ENCODE assay signal across 8 cellular contexts in genomic region chr2:86337235-86338099, GRCh38. TPM values are rescaled to one million over a fixed set of nuclear protein-coding genes. Genes with fewer than 3 reads are reported as not detected.
DNase-seq lines count a peak whose midpoint lies in the region; ATAC-seq, FAIRE-seq and TF ChIP-seq lines count a peak whose summit lies in the region.

Gene REEP1 (minus strand): TSS chr2:86337626. CDS start chr2:86337510, 116 bp downstream.

- H3K9me3 ChIP-seq in RWPE2 (ENCODE audit: severe bottlenecking) (peaks cover 3% of the 10 kb centered on the region), colonic mucosa (no peaks in the 10 kb centered on the region), stomach smooth muscle (ENCODE audit: control insufficient read depth in 2 of 2, low read length in 2 of 2) (no peaks in the 10 kb centered on the region)

- FAIRE-seq in GM12891 (lab: Jason Lieb, UNC), result peak; percentile 80

- no peaks in the 10 kb centered on the region for H3K79me2 ChIP-seq in ACC112 (ENCODE audit: control insufficient read depth, insufficient read depth, low read length, unreplicated experiment)

- WGBS in lower leg skin, 2 donors, result 0 to 1% methylated on average over 51 to 62 of the region's 102 CpGs

- ATAC-seq in RWPE2 (ENCODE audit: low read depth) (peak; percentile 73), HG03280 (IDR thresholded peaks at IDR 0.05; ENCODE audit: unreplicated experiment) (no peak)

- peak within 1 kb of the TSS; percentile 39 for H2AFZ ChIP-seq in ACC112 (ENCODE audit: low read length, unreplicated experiment)

- DNase-seq in GM12891 (ENCODE audit: insufficient read length, low spot score) (peak; percentile 53), RWPE2 (ENCODE audit: low spot score) (no peak), colonic mucosa (no peak), lower leg skin (ENCODE audit: low spot score in 2 of 2) (peak in 1 of 2 donors; percentile 39), SHP77 treated with DMSO at 0.1 percent for 48 hours (lab: John Stamatoyannopoulos, UW) (no peak)

- H3K4me1 ChIP-seq in ACC112 (ENCODE audit: control insufficient read depth, insufficient read depth, low read length, unreplicated experiment) (no peaks in the 10 kb centered on the region), RWPE2 (ENCODE audit: insufficient read depth, poor library complexity, severe bottlenecking) (no peaks in the 10 kb centered on the region), colonic mucosa (no peaks in the 10 kb centered on the region), stomach smooth muscle (ENCODE audit: control insufficient read depth, insufficient read depth, low read length) (peaks cover 35% of the 10 kb centered on the region)

- H3K4me3 ChIP-seq in ACC112 (ENCODE audit: low read depth, low read length) (peak within 1 kb of the TSS; percentile 63), RWPE2 (ENCODE audit: severe bottlenecking) (peak within 1 kb of the TSS; percentile 34), colonic mucosa (peak within 1 kb of the TSS; percentile 40), lower leg skin (ENCODE audit: low read depth, poor library complexity, severe bottlenecking) (peak within 1 kb of the TSS; percentile 37), stomach smooth muscle (ENCODE audit: low read length in 2 of 2) (peak within 1 kb of the TSS; percentile 37 to 78)

- TF ChIP-seq CTCF in RWPE2 (IDR thresholded peaks at IDR 0.05; ENCODE audit: poor library complexity, severe bottlenecking), result no peak
- no peak for TF ChIP-seq CTCF in colonic mucosa (IDR thresholded peaks at IDR 0.05)
- no peak for TF ChIP-seq CTCF in lower leg skin (IDR thresholded peaks at IDR 0.05)

- H3K9ac ChIP-seq in colonic mucosa (ENCODE audit: low read depth in 2 of 2, low read length in 2 of 2), result peak within 1 kb of the TSS in 1 of 2 donors; percentile 44
- peak within 1 kb of the TSS; percentile 0 to 51 for H3K9ac ChIP-seq in stomach smooth muscle (ENCODE audit: low read length in 2 of 2)

- intact Hi-C loops in colonic mucosa (cut with DNase I) (no loop called here), lower leg skin (cut with DNase I; ENCODE audit: low total_unique reads) (no loop called here)

- H3K27me3 ChIP-seq in ACC112 (ENCODE audit: insufficient read depth, low read length) (peaks cover 95% of the 10 kb centered on the region), RWPE2 (ENCODE audit: insufficient read depth, poor library complexity, severe bottlenecking) (peaks cover 58% of the 10 kb centered on the region), colonic mucosa (peaks cover 26% of the 10 kb centered on the region), stomach smooth muscle (ENCODE audit: control insufficient read depth in 1 of 2, insufficient read depth in 2 of 2, low read length in 2 of 2) (no peaks in the 10 kb centered on the region)

- no peak for TF ChIP-seq POLR2A in GM12891 (IDR thresholded peaks at IDR 0.05; ENCODE audit: low read depth, low read length)
- no peak for TF ChIP-seq POLR2A in lower leg skin (IDR thresholded peaks at IDR 0.05)

- H3K36me3 ChIP-seq in ACC112 (ENCODE audit: insufficient read depth, low read length) (no peaks in the 10 kb centered on the region), RWPE2 (ENCODE audit: low read depth) (no peaks in the 10 kb centered on the region), colonic mucosa (no peaks in the 10 kb centered on the region), stomach smooth muscle (ENCODE audit: control insufficient read depth in 2 of 2, insufficient read depth in 2 of 2, low read length in 2 of 2) (no peaks in the 10 kb centered on the region)

- no peak within 1 kb of the TSS for H3K27ac ChIP-seq in ACC112 (ENCODE audit: low read depth, low read length)
- no peak within 1 kb of the TSS for H3K27ac ChIP-seq in RWPE2 (ENCODE audit: poor library complexity, severe bottlenecking)
- no peak within 1 kb of the TSS for H3K27ac ChIP-seq in colonic mucosa
- peak within 1 kb of the TSS; percentile 37 for H3K27ac ChIP-seq in stomach smooth muscle (ENCODE audit: low read length)

TF ChIP-seq in GM12891, 5 proteins besides CTCF, POLR2A, EP300 and RAD21:
- TF ChIP-seq PAX5 (IDR thresholded peaks at IDR 0.05; ENCODE audit: insufficient read depth, low read length, severe bottlenecking), result no peak
- no peak for TF ChIP-seq POU2F2 (IDR thresholded peaks at IDR 0.05; ENCODE audit: low read depth, low read length)
- TF ChIP-seq SPI1 (IDR thresholded peaks at IDR 0.05; ENCODE audit: low read depth, low read length), result no peak
- TF ChIP-seq POLR2AphosphoS5 (IDR thresholded peaks at IDR 0.05; ENCODE audit: low read depth, low read length), result no peak
- TF ChIP-seq TAF1 (IDR thresholded peaks at IDR 0.05; ENCODE audit: low read depth, low read length), result no peak

RNA-seq across cellular contexts. Expression of gene REEP1, which starts in this region (rescaled TPM):
- polyA plus RNA-seq in GM12891 (2012; ENCODE audit: low read depth, missing spikeins), result 0.15 TPM
- total RNA-seq in colonic mucosa, result 1 to 10 TPM; 1.8 to 5.7 TPM
- 1 to 10 TPM in 3 of 4 donors, under 1 TPM in 1; 0.04 to 4.3 (median 2.0) TPM for total RNA-seq in lower leg skin
